Comparison of ENCODE assay signal across 23 cellular contexts in the genomic region with DNA sequence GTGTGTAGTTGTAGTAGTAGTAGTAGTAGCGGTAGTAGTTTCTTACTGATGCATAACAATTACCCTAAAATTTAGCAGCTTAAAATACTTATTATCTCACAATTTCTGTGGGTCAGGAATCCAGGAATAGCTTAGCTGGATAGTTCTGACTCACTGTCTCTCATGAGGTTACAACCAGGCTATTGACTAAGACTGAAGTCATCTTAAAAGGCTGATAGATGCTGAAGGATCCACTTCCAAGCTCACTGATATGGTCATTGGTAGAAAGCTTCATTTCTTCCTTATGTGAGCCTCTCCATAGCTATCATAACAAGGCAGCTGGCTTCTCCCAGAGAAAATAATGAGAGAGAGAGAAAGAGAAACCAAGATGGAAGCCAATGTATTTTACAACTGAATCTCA.
DNase-seq lines count a peak whose midpoint lies in the region; TF ChIP-seq lines count a peak whose summit lies in the region.
"Had no signal": no experiment of that assay in that cellular context is flagged by ENCODE, and none has a peak within 500 bp of the region (broad histone marks: within the 10 kb centered on the region; RNA-seq: fewer than 3 reads in every experiment).

No MANE protein-coding gene starts in this region.

- H3K36me3 Mint-ChIP-seq in HFFc6 (ENCODE audit: low read depth) (no peaks in the 10 kb centered on the region), progenitor cell of endocrine pancreas (ENCODE audit: insufficient read depth) (peaks cover 2% of the 10 kb centered on the region)

- H3K27ac Mint-ChIP-seq in HFFc6 (no peak overlapping the region), progenitor cell of endocrine pancreas (no peak overlapping the region)
- H3K27ac Mint-ChIP-seq: activated CD8-positive, alpha-beta memory T cell treated with anti-CD3 and anti-CD28 coated beads, Interleukin-2, amount 10 ng/mL, durations not matched to agents 7 days and 5 days; natural killer cell had no signal

- H3K4me3 Mint-ChIP-seq in HFFc6 (no peak overlapping the region), progenitor cell of endocrine pancreas (ENCODE audit: low read depth) (no peak overlapping the region)
- H3K4me3 Mint-ChIP-seq: activated CD8-positive, alpha-beta memory T cell treated with anti-CD3 and anti-CD28 coated beads, Interleukin-2, amount 10 ng/mL, durations not matched to agents 7 days and 5 days; central memory CD8-positive, alpha-beta T cell; natural killer cell had no signal

- H3K4me1 Mint-ChIP-seq in HFFc6 (ENCODE audit: low read depth) (peaks cover 6% of the 10 kb centered on the region; the same call in 1 of the 2 replicates), progenitor cell of endocrine pancreas (ENCODE audit: low read depth) (peaks cover 7% of the 10 kb centered on the region)
- H3K4me1 Mint-ChIP-seq: activated CD8-positive, alpha-beta memory T cell treated with anti-CD3 and anti-CD28 coated beads, Interleukin-2, amount 10 ng/mL, durations not matched to agents 7 days and 5 days; central memory CD8-positive, alpha-beta T cell; natural killer cell had no signal

- H3K4me3 ChIP-seq in fibroblast of the aortic adventitia (ENCODE audit: low read depth, low read length): no peak overlapping the region
- H3K4me3 ChIP-seq: esophagus squamous epithelium, heart right ventricle, skin epidermis, stomach, upper lobe of left lung had no signal

- TF ChIP-seq CTCF in fibroblast of the aortic adventitia (IDR thresholded peaks at IDR 0.05; ENCODE audit: insufficient read depth, low read length): no peak
- no peak for TF ChIP-seq CTCF in HFFc6 (IDR thresholded peaks at IDR 0.05)
- TF ChIP-seq CTCF in progenitor cell of endocrine pancreas (IDR thresholded peaks at IDR 0.05; ENCODE audit: unreplicated experiment): no peak

- H3K9me3 Mint-ChIP-seq in HFFc6 (peaks cover 5% of the 10 kb centered on the region; the same call in 1 of the 2 replicates), progenitor cell of endocrine pancreas (ENCODE audit: low read depth) (peaks cover 40% of the 10 kb centered on the region)

- no peaks in the 10 kb centered on the region; the same call in 1 of the 2 replicates for H3K27me3 Mint-ChIP-seq in HFFc6 (ENCODE audit: insufficient read depth)
- no peaks in the 10 kb centered on the region for H3K27me3 Mint-ChIP-seq in progenitor cell of endocrine pancreas
- H3K27me3 Mint-ChIP-seq: activated CD8-positive, alpha-beta memory T cell treated with anti-CD3 and anti-CD28 coated beads, Interleukin-2, amount 10 ng/mL, durations not matched to agents 7 days and 5 days had no signal

- DNase-seq in GM04503 (ENCODE audit: low read depth) (peak; percentile 3), RKO (ENCODE audit: low spot score) (peak; percentile 63), fibroblast of the aortic adventitia (ENCODE audit: low read depth) (peak; percentile 29), renal cortical epithelial cell (ENCODE audit: low read depth) (peak; percentile 1), midbrain (lab: John Stamatoyannopoulos, UW) (no peak), HFFc6 (no peak), progenitor cell of endocrine pancreas (ENCODE audit: low spot score, unreplicated experiment) (no peak), NCI-H1105 treated with DMSO at 0.1 percent for 48 hours (lab: John Stamatoyannopoulos, UW) (no peak)
- DNase-seq: activated CD8-positive, alpha-beta memory T cell treated with anti-CD3 and anti-CD28 coated beads, Interleukin-2, amount 10 ng/mL, durations not matched to agents 7 days and 5 days; effector CD4-positive, alpha-beta T cell; esophagus squamous epithelium; heart right ventricle; KG1; natural killer cell; NCI-H1092; NCI-H2029 treated with DMSO at 0.1 percent for 48 hours; NK-92 treated with Interleukin-12 subunit alpha and Interleukin-12 subunit beta, amount 100 ng/mL, for 24 hours; posterior cingulate gyrus; stimulated activated CD4-positive, alpha-beta T cell treated with anti-CD3 and anti-CD28 coated beads, Interleukin-2, amount 100 ng/mL, for 48 hours; stomach; upper lobe of left lung had no signal

Comparison
In these comparisons a context has a peak if more than half of its experiments do, and no peak if none do; other contexts are left out.
1. DNase-seq: peak in GM04503 (single experiment), RKO (single experiment), fibroblast of the aortic adventitia (single experiment) and renal cortical epithelial cell (single experiment); none in midbrain (single experiment), HFFc6 (single experiment), progenitor cell of endocrine pancreas (single experiment) and NCI-H1105 treated with DMSO at 0.1 percent for 48 hours (single experiment).